ENCODE assay signal across 17 cellular contexts in genomic region chr20:47248448-47248966, GRCh38.
DNase-seq lines count a peak whose midpoint lies in the region; ATAC-seq and TF ChIP-seq lines count a peak whose summit lies in the region.
"Had no signal": no experiment of that assay in that cellular context is flagged by ENCODE, and none has a peak within 500 bp of the region (broad histone marks: within the 10 kb centered on the region; RNA-seq: fewer than 3 reads in every experiment).

No MANE protein-coding gene starts in this region.

- peaks cover 44% of the 10 kb centered on the region for H3K36me3 Mint-ChIP-seq in activated CD4-positive, alpha-beta T cell treated with anti-CD3 and anti-CD28 coated beads, Interleukin-2, amount 10 ng/mL, durations not matched to agents 7 days and 5 days (ENCODE audit: low read depth)
- H3K36me3 Mint-ChIP-seq in endothelial cell (ENCODE audit: low read depth, unreplicated experiment), result peaks cover 55% of the 10 kb centered on the region
- peaks cover 68% of the 10 kb centered on the region for H3K36me3 Mint-ChIP-seq in activated T-helper 2 cell treated with anti-CD3 and anti-CD28 coated beads, Interferon-gamma antibody, Interleukin-2, Interleukin-4, amounts not matched to agents 10 μg/mL and 5 μg/mL and 100 μg/mL, durations not matched to agents 14 hours and 24 hours and 36 hours (ENCODE audit: low read depth)

- H3K4me3 ChIP-seq in BLaER1 (no peak overlapping the region), vagina (no peak overlapping the region)
- H3K4me3 ChIP-seq: Peyer's patch had no signal

- H3K9me3 ChIP-seq in BLaER1 (no peaks in the 10 kb centered on the region), vagina (no peaks in the 10 kb centered on the region)
- H3K9me3 ChIP-seq: Caco-2, Peyer's patch had no signal

- no peaks in the 10 kb centered on the region for H3K4me1 Mint-ChIP-seq in activated CD4-positive, alpha-beta T cell treated with anti-CD3 and anti-CD28 coated beads, Interleukin-2, amount 10 ng/mL, durations not matched to agents 7 days and 5 days
- no peaks in the 10 kb centered on the region for H3K4me1 Mint-ChIP-seq in endothelial cell (ENCODE audit: unreplicated experiment)
- H3K4me1 Mint-ChIP-seq in activated T-helper 2 cell treated with anti-CD3 and anti-CD28 coated beads, Interferon-gamma antibody, Interleukin-2, Interleukin-4, amounts not matched to agents 10 μg/mL and 5 μg/mL and 100 μg/mL, durations not matched to agents 14 hours and 24 hours and 36 hours (ENCODE audit: low read depth), result no peaks in the 10 kb centered on the region
- H3K4me1 Mint-ChIP-seq: CD14-positive monocyte had no signal

- CTCF ChIA-PET in activated CD4-positive, alpha-beta T cell treated with anti-CD3 and anti-CD28 coated beads, Interleukin-2, amount 10 ng/mL, durations not matched to agents 7 days and 5 days (lab: Charles Lee), result interaction anchor here (0.6 to 1.9 kb wide), 4 partner anchors 19 to 401 kb away, joined by 3 to 8 read pairs (median 4); no protein-coding TSS in a partner anchor
- CTCF ChIA-PET in RWPE1 (lab: Yijun Ruan, JAX), result interaction anchor here (0.6 to 2.3 kb wide), 4 partner anchors 12 to 384 kb away, joined by 3 to 10 read pairs (median 3); no protein-coding TSS in a partner anchor

- no peak for ATAC-seq in GM18517 (IDR thresholded peaks at IDR 0.05; ENCODE audit: unreplicated experiment)

- H3K27me3 ChIP-seq in BLaER1, result no peaks in the 10 kb centered on the region
- H3K27me3 ChIP-seq in vagina, result no peaks in the 10 kb centered on the region
- H3K27me3 ChIP-seq: Peyer's patch had no signal

- H4K20me1 ChIP-seq in BLaER1, result peaks cover 100% of the 10 kb centered on the region

- H3K4me1 ChIP-seq in BLaER1 (peaks cover 99% of the 10 kb centered on the region), vagina (no peaks in the 10 kb centered on the region)
- H3K4me1 ChIP-seq: Caco-2, Peyer's patch had no signal

- intact Hi-C loops in vagina (cut with DNase I), result no loop called here
- intact Hi-C loops in activated T-helper 2 cell treated with anti-CD3 and anti-CD28 coated beads, Interferon-gamma antibody, Interleukin-2, Interleukin-4, amounts not matched to agents 10 μg/mL and 5 μg/mL and 100 μg/mL, durations not matched to agents 14 hours and 24 hours and 36 hours (cut with micrococcal nuclease), result no loop called here

- peak overlapping the region; percentile 54 for H3K27ac Mint-ChIP-seq in activated CD4-positive, alpha-beta T cell treated with anti-CD3 and anti-CD28 coated beads, Interleukin-2, amount 10 ng/mL, durations not matched to agents 7 days and 5 days
- H3K27ac Mint-ChIP-seq in endothelial cell (ENCODE audit: unreplicated experiment), result peak overlapping the region; percentile 8
- H3K27ac Mint-ChIP-seq in activated T-helper 2 cell treated with anti-CD3 and anti-CD28 coated beads, Interferon-gamma antibody, Interleukin-2, Interleukin-4, amounts not matched to agents 10 μg/mL and 5 μg/mL and 100 μg/mL, durations not matched to agents 14 hours and 24 hours and 36 hours, result no peak overlapping the region
- H3K27ac Mint-ChIP-seq: HFFc6 had no signal

- H3K27ac ChIP-seq in BLaER1 (peak overlapping the region; percentile 69; the same call in 1 of the 2 replicates), RWPE1 (peak overlapping the region; percentile 18), vagina (no peak overlapping the region)
- H3K27ac ChIP-seq: Peyer's patch had no signal

- TF ChIP-seq POLR2A in vagina (IDR thresholded peaks at IDR 0.05), result no peak

- 0 out of 2 replicates have a peak overlapping the region, but pooled peaks have one; percentile 4 for H3K9ac ChIP-seq in BLaER1

- H3K9me3 Mint-ChIP-seq in activated CD4-positive, alpha-beta T cell treated with anti-CD3 and anti-CD28 coated beads, Interleukin-2, amount 10 ng/mL, durations not matched to agents 7 days and 5 days, result no peaks in the 10 kb centered on the region
- no peaks in the 10 kb centered on the region for H3K9me3 Mint-ChIP-seq in endothelial cell (ENCODE audit: unreplicated experiment)
- no peaks in the 10 kb centered on the region for H3K9me3 Mint-ChIP-seq in activated T-helper 2 cell treated with anti-CD3 and anti-CD28 coated beads, Interferon-gamma antibody, Interleukin-2, Interleukin-4, amounts not matched to agents 10 μg/mL and 5 μg/mL and 100 μg/mL, durations not matched to agents 14 hours and 24 hours and 36 hours
- H3K9me3 Mint-ChIP-seq: CD14-positive monocyte, HFFc6 had no signal

- peaks cover 100% of the 10 kb centered on the region for H3K36me3 ChIP-seq in BLaER1
- peaks cover 0 to 52% of the 10 kb centered on the region in 2 donors for H3K36me3 ChIP-seq in vagina

- H3K4me3 Mint-ChIP-seq in activated CD4-positive, alpha-beta T cell treated with anti-CD3 and anti-CD28 coated beads, Interleukin-2, amount 10 ng/mL, durations not matched to agents 7 days and 5 days, result no peak overlapping the region
- H3K4me3 Mint-ChIP-seq in endothelial cell (ENCODE audit: unreplicated experiment), result peak overlapping the region; percentile 57
- no peak overlapping the region for H3K4me3 Mint-ChIP-seq in activated T-helper 2 cell treated with anti-CD3 and anti-CD28 coated beads, Interferon-gamma antibody, Interleukin-2, Interleukin-4, amounts not matched to agents 10 μg/mL and 5 μg/mL and 100 μg/mL, durations not matched to agents 14 hours and 24 hours and 36 hours (ENCODE audit: low read depth)
- H3K4me3 Mint-ChIP-seq: CD14-positive monocyte, HFFc6 had no signal

- no peaks in the 10 kb centered on the region for H3K27me3 Mint-ChIP-seq in activated CD4-positive, alpha-beta T cell treated with anti-CD3 and anti-CD28 coated beads, Interleukin-2, amount 10 ng/mL, durations not matched to agents 7 days and 5 days
- H3K27me3 Mint-ChIP-seq in endothelial cell (ENCODE audit: unreplicated experiment), result peaks cover 2% of the 10 kb centered on the region
- no peaks in the 10 kb centered on the region for H3K27me3 Mint-ChIP-seq in activated T-helper 2 cell treated with anti-CD3 and anti-CD28 coated beads, Interferon-gamma antibody, Interleukin-2, Interleukin-4, amounts not matched to agents 10 μg/mL and 5 μg/mL and 100 μg/mL, durations not matched to agents 14 hours and 24 hours and 36 hours (ENCODE audit: low read depth)

- POLR2A ChIA-PET in activated CD4-positive, alpha-beta T cell treated with anti-CD3 and anti-CD28 coated beads, Interleukin-2, amount 10 ng/mL, durations not matched to agents 7 days and 5 days (lab: Charles Lee), result no interaction called here
- POLR2A ChIA-PET in RWPE1 (lab: Yijun Ruan, JAX; ENCODE audit: low non-redundant PET), result no interaction called here

- H3K4me2 ChIP-seq in BLaER1, result peak overlapping the region; percentile 74

- DNase-seq in activated CD4-positive, alpha-beta T cell treated with anti-CD3 and anti-CD28 coated beads, Interleukin-2, amount 10 ng/mL, durations not matched to agents 7 days and 5 days, result no peak
- no peak for DNase-seq in activated CD4-positive, alpha-beta T cell treated with anti-CD3 and anti-CD28 coated beads, Interleukin-2, amount 50 U/mL, for 4 hours
- DNase-seq in RWPE1 (ENCODE audit: low spot score) (no peak), endothelial cell (ENCODE audit: low spot score) (no peak), vagina (ENCODE audit: extremely low spot score in 2 of 2) (no peak)
- DNase-seq in activated T-helper 2 cell treated with anti-CD3 and anti-CD28 coated beads, Interferon-gamma antibody, Interleukin-2, Interleukin-4, amounts not matched to agents 10 μg/mL and 5 μg/mL and 100 μg/mL, durations not matched to agents 14 hours and 24 hours and 36 hours (ENCODE audit: low spot score), result no peak
- DNase-seq: Caco-2, DMS153, HFFc6, NCI-H1105, NCI-H1694, NCI-H510A treated with DMSO at 0.1 percent for 48 hours, Peyer's patch, Right ventricle myocardium superior had no signal

- no peak for TF ChIP-seq CTCF in RWPE1 (conservative IDR thresholded peaks at IDR 0.05; ENCODE audit: low read depth)
- no peak for TF ChIP-seq CTCF in endothelial cell (IDR thresholded peaks at IDR 0.05; ENCODE audit: unreplicated experiment)
- no peak for TF ChIP-seq CTCF in vagina (IDR thresholded peaks at IDR 0.05)
